8 cellular contexts compared by ENCODE assay signal in the genomic region with DNA sequence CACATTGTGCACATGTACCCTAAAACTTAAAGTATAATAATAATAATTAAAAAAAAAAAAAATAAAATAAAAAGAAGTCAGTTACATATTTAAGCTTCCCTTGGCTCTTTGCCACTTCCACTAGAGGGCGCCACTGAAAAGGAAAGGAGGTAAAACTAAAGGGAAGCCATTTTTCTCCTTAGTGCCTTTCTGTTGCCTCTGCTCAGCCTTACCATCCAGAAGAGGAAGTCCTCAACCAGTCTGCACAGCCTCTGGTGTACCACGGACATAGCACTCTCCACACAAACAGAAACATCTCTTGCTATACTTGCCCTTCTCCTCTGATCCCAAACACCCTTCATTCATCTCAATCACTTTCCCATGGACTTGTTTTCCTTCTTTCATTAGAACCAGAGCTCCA.
DNase-seq lines count a peak whose midpoint lies in the region; ATAC-seq and TF ChIP-seq lines count a peak whose summit lies in the region.

No MANE protein-coding gene starts in this region.

- H4K20me1 ChIP-seq in MM.1S (ENCODE audit: insufficient read depth, low read length): no peaks in the 10 kb centered on the region

- TF ChIP-seq CTCF in MM.1S (IDR thresholded peaks at IDR 0.05; ENCODE audit: low read length): peak; percentile 46

- ATAC-seq in activated CD4-positive, CD25-positive, alpha-beta regulatory T cell treated with anti-CD3 and anti-CD28 coated beads, Interleukin-2, amount 50 U/mL, for 24 hours: peak; percentile 35 to 67
- no peak for ATAC-seq in HG03045 (IDR thresholded peaks at IDR 0.05; ENCODE audit: unreplicated experiment)

- peak overlapping the region; percentile 38 for H3K4me2 ChIP-seq in MM.1S (ENCODE audit: low read depth, low read length)

- H3K27me3 ChIP-seq in MM.1S (replicated peaks; ENCODE audit: insufficient read depth, low read length): no peaks in the 10 kb centered on the region

- peaks cover 10% of the 10 kb centered on the region for H3F3A ChIP-seq in MM.1S (ENCODE audit: insufficient read depth, low read length)

- no peaks in the 10 kb centered on the region for H3K79me2 ChIP-seq in MM.1S (ENCODE audit: low read length)

- H3K4me1 ChIP-seq in MM.1S (ENCODE audit: low read length): peaks cover 22% of the 10 kb centered on the region

- no peak overlapping the region for H3K4me3 ChIP-seq in MM.1S (ENCODE audit: low read length)

- no peak overlapping the region for H3K27ac ChIP-seq in MM.1S (ENCODE audit: low read length)

- H2AFZ ChIP-seq in MM.1S (ENCODE audit: low read length): peak overlapping the region; percentile 86

- no peaks in the 10 kb centered on the region for H3K9me2 ChIP-seq in MM.1S (replicated peaks; ENCODE audit: insufficient read depth, low read length)

- H3K9me3 ChIP-seq in MM.1S (replicated peaks; ENCODE audit: insufficient read depth, low read length): no peaks in the 10 kb centered on the region

- no peak overlapping the region for H3K9ac ChIP-seq in MM.1S (ENCODE audit: low read length)

- no peaks in the 10 kb centered on the region for H3K36me3 ChIP-seq in MM.1S (replicated peaks; ENCODE audit: insufficient read depth, low read length)

- peak; percentile 26 for DNase-seq in NCI-H2171 treated with DMSO at 0.1 percent for 48 hours (lab: John Stamatoyannopoulos, UW)
- DNase-seq in NCI-H2171 (lab: John Stamatoyannopoulos, UW): no peak
- peak; percentile 78 for DNase-seq in MM.1S
- peak; percentile 61 for DNase-seq in cerebellar cortex (ENCODE audit: low spot score)
- peak; percentile 51 to 58 for DNase-seq in lung microvascular endothelial cell (ENCODE audit: low read depth in 2 of 2)
- DNase-seq in stimulated activated CD8-positive, alpha-beta memory T cell treated with anti-CD3 and anti-CD28 coated beads, Interleukin-7, amount 100 ng/mL, for 1 hour (ENCODE audit: low read depth in 2 of 2): peak; percentile 2 to 53
